1 cellular context compared by ENCODE assay signal in the genomic region with DNA sequence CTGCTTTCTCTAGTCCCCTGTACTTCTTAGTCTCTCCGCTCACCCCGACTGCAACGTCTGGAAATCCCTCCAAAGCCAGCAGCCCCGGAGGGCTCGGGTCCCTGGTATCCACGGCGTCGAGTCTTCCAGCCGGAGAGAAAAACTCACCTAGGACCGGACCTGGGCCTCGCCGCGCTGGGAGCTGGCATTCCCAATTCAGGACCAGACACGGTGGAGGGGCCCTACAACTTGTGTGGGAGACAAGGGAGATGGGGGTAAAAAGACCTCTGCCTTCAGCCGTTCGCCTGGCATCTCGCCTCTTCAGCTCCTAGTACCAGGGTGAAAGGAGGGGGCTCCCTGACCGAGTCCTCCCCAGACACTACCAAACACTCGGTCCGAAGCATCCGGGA.
TF ChIP-seq lines count a peak whose summit lies in the region.

No MANE protein-coding gene starts in this region.

TF ChIP-seq in H1, 55 proteins besides CTCF, POLR2A, EP300 and RAD21 (continued from another document):
- no peak for TF ChIP-seq EZH2 (IDR thresholded peaks at IDR 0.05; ENCODE audit: low read depth, low read length, severe bottlenecking)
- TF ChIP-seq SP2 (IDR thresholded peaks at IDR 0.05; ENCODE audit: low read length), result no peak
- no peak for TF ChIP-seq NRF1 (IDR thresholded peaks at IDR 0.05; ENCODE audit: low read depth, low read length)
- TF ChIP-seq KDM4A (IDR thresholded peaks at IDR 0.05; ENCODE audit: low read depth, low read length, severe bottlenecking), result peak; percentile 79
- TF ChIP-seq SAP30 (IDR thresholded peaks at IDR 0.05; ENCODE audit: insufficient read depth, insufficient replicate concordance, low read length), result peak; percentile 22
- TF ChIP-seq, protein P1, sequence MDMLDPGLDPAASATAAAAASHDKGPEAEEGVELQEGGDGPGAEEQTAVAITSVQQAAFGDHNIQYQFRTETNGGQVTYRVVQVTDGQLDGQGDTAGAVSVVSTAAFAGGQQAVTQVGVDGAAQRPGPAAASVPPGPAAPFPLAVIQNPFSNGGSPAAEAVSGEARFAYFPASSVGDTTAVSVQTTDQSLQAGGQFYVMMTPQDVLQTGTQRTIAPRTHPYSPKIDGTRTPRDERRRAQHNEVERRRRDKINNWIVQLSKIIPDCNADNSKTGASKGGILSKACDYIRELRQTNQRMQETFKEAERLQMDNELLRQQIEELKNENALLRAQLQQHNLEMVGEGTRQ (IDR thresholded peaks at IDR 0.05; ENCODE audit: low read length), result no peak
- TF ChIP-seq RFX5 (IDR thresholded peaks at IDR 0.05; ENCODE audit: borderline replicate concordance, low read depth, low read length), result no peak
